ENCODE assay signal across 9 cellular contexts in genomic region chr14:94345344-94346072, GRCh38. TPM values are rescaled to one million over a fixed set of nuclear protein-coding genes. Genes with fewer than 3 reads are reported as not detected.
DNase-seq lines count a peak whose midpoint lies in the region; ATAC-seq and TF ChIP-seq lines count a peak whose summit lies in the region.
"Had no signal": no experiment of that assay in that cellular context is flagged by ENCODE, and none has a peak within 500 bp of the region (broad histone marks: within the 10 kb centered on the region; RNA-seq: fewer than 3 reads in every experiment).

No MANE protein-coding gene starts in this region.

- H3K4me2 ChIP-seq in mammary epithelial cell (ENCODE audit: insufficient read depth, low read depth, low read length), result peak overlapping the region; percentile 37

- H3K36me3 ChIP-seq in BJ (ENCODE audit: control insufficient read depth, insufficient read depth, low read length) (no peaks in the 10 kb centered on the region), mammary epithelial cell (ENCODE audit: insufficient read depth, low read length) (no peaks in the 10 kb centered on the region), adrenal gland (replicated peaks in 1 of 2) (no peaks in the 10 kb centered on the region)

- no peaks in the 10 kb centered on the region for H3K9me3 ChIP-seq in mammary epithelial cell (replicated peaks; ENCODE audit: insufficient read depth, low read length)
- H3K9me3 ChIP-seq in adrenal gland (replicated peaks in 1 of 3), result no peaks in the 10 kb centered on the region

- dilution Hi-C loops in mammary epithelial cell (cut with HindIII; ENCODE audit: low sequenced_read_pairs), result no loop called here

- no TSS peak for BruUV-seq in mammary epithelial cell (replicated peaks; lab: Mats Ljungman, UMichigan)

- WGBS in mammary epithelial cell (ENCODE audit: low coverage, missing lambda C conversion rate), result 60% methylated on average over 13 of the region's 13 CpGs
- 59 to 80% (median 77%) methylated on average over 4 to 13 of the region's 13 CpGs for WGBS in adrenal gland, 4 donors

- H2AFZ ChIP-seq in mammary epithelial cell (ENCODE audit: low read depth, low read length), result no peak overlapping the region

- no peak for TF ChIP-seq CTCF in BJ (IDR thresholded peaks at IDR 0.05; ENCODE audit: insufficient read depth, low read depth, low read length)
- TF ChIP-seq CTCF in mammary epithelial cell (conservative IDR thresholded peaks at IDR 0.05 in 1 of 2, IDR thresholded peaks at IDR 0.05 in 1 of 2; ENCODE audit: extremely low read depth in 1 of 2, insufficient read depth in 1 of 2, low read depth in 1 of 2, low read length in 2 of 2), result no peak
- TF ChIP-seq CTCF in adrenal gland (IDR thresholded peaks at IDR 0.05), result no peak

- CTCF ChIA-PET in BJ (lab: Yijun Ruan, JAX) (interaction anchor here (1.9 kb wide), 1 partner anchor 141 kb away, joined by 7 read pairs; no protein-coding TSS in a partner anchor), mammary epithelial cell (lab: Charles Lee; ENCODE audit: low non-redundant PET) (no interaction called here)

- H3K4me3 ChIP-seq in BJ (ENCODE audit: low read depth, low read length) (no peak overlapping the region), mammary epithelial cell (replicated peaks in 1 of 3; ENCODE audit: insufficient read depth in 1 of 3, low read depth in 2 of 3, low read length in 3 of 3) (no peak overlapping the region), adrenal gland (no peak overlapping the region)

- DNase-seq in BJ (ENCODE audit: low read depth) (peak; percentile 82), LoVo (ENCODE audit: low spot score) (peak; percentile 75), mammary epithelial cell (peak; percentile 91), mucosa of gallbladder (ENCODE audit: low spot score) (peak; percentile 34), posterior cingulate gyrus (no peak), adrenal gland (no peak)

- ATAC-seq in GM18511 (IDR thresholded peaks at IDR 0.05; ENCODE audit: unreplicated experiment), result no peak
- no peak for ATAC-seq in HG03469 (IDR thresholded peaks at IDR 0.05; ENCODE audit: unreplicated experiment)

- TF ChIP-seq POLR2A in adrenal gland (IDR thresholded peaks at IDR 0.05), result no peak

- POLR2A ChIA-PET in BJ (lab: Charles Lee), result no interaction called here

- intact Hi-C loops in mammary epithelial cell (cut with micrococcal nuclease), result loop anchor here (1.0 kb wide), 1 partner anchor 43 kb away; the partner anchor contains the start of gene SERPINA1
- intact Hi-C loops in posterior cingulate gyrus (cut with DNase I), result no loop called here
- intact Hi-C loops in adrenal gland (cut with DNase I), result no loop called here

- H3K27ac ChIP-seq in mammary epithelial cell (ENCODE audit: insufficient read depth, low read depth, low read length), result peak overlapping the region; percentile 66
- H3K27ac ChIP-seq in adrenal gland, result no peak overlapping the region

- no peaks in the 10 kb centered on the region for H3K27me3 ChIP-seq in BJ (ENCODE audit: control insufficient read depth, insufficient read depth, low read length)
- H3K27me3 ChIP-seq in mammary epithelial cell (ENCODE audit: insufficient read depth, low read length), result no peaks in the 10 kb centered on the region
- H3K27me3 ChIP-seq in adrenal gland, result no peaks in the 10 kb centered on the region

- H3K4me1 ChIP-seq in mammary epithelial cell (ENCODE audit: insufficient read depth, low read length) (peaks cover 48% of the 10 kb centered on the region), adrenal gland (replicated peaks in 1 of 2) (no peaks in the 10 kb centered on the region)

- in situ Hi-C loops in mammary epithelial cell (cut with MboI; ENCODE audit: low sequenced_read_pairs in 2 of 2), result no loop called here

- H4K20me1 ChIP-seq in mammary epithelial cell (ENCODE audit: insufficient read depth, low read length), result no peaks in the 10 kb centered on the region

- H3K79me2 ChIP-seq in mammary epithelial cell (ENCODE audit: insufficient read depth, low read length), result no peaks in the 10 kb centered on the region

- H3K9ac ChIP-seq in mammary epithelial cell (ENCODE audit: insufficient read depth, low read length), result peak overlapping the region; percentile 57

RNA-seq across cellular contexts. Expression of gene SERPINA2, which starts 21.0 kb away (rescaled TPM):
- polyA plus RNA-seq in BJ (2011; rRNA removed) (not detected in 2 replicates), mammary epithelial cell (not detected), adrenal gland (not detected)
- polyA minus RNA-seq in BJ (2011; rRNA and poly(A)+ RNA removed), result not detected in 2 replicates
- total RNA-seq in mammary epithelial cell (not detected), mucosa of gallbladder (not detected), adrenal gland (not detected)
- not detected for polyA minus RNA-seq in mammary epithelial cell
- total RNA-seq: lower leg skin had no signal

RNA-seq across cellular contexts. Expression of gene SERPINA6, which starts 22.4 kb away (rescaled TPM):
- polyA plus RNA-seq in BJ (2011; rRNA removed) (not detected in 2 replicates), mammary epithelial cell (0.05 TPM), adrenal gland (under 1 TPM in 1 of 3 donors, not detected in 2; 0.09 TPM)
- not detected in 2 replicates for polyA minus RNA-seq in BJ (2011; rRNA and poly(A)+ RNA removed)
- total RNA-seq in mammary epithelial cell (not detected), mucosa of gallbladder (88.3 TPM), adrenal gland (not detected)
- not detected for polyA minus RNA-seq in mammary epithelial cell
- total RNA-seq: lower leg skin had no signal

RNA-seq across cellular contexts. Expression of gene SERPINA1, which starts 42.9 kb away (rescaled TPM):
- polyA plus RNA-seq in BJ (2011; rRNA removed), result 0.34 and 0.40 TPM in 2 replicates
- 0.62 TPM in 1 of 2 replicates, not detected in the other for polyA minus RNA-seq in BJ (2011; rRNA and poly(A)+ RNA removed)
- total RNA-seq in mammary epithelial cell, result 100 to 1,000 TPM in 1 of 2 donors, 10 to 100 TPM in 1; 30.3 to 155 TPM
- polyA plus RNA-seq in mammary epithelial cell, result 147 TPM
- 116 TPM for polyA minus RNA-seq in mammary epithelial cell
- 348 TPM for total RNA-seq in mucosa of gallbladder
- 10 to 100 TPM in 6 of 8 donors, 1 to 10 TPM in 2; 1.6 to 60.1 (median 17.7) TPM for total RNA-seq in adrenal gland
- 10 to 100 TPM in 2 of 3 donors, 1 to 10 TPM in 1; 4.1 to 40.9 (median 11.2) TPM for polyA plus RNA-seq in adrenal gland

RNA-seq across cellular contexts. Expression of gene SERPINA10, which starts 52.4 kb away (rescaled TPM):
- polyA plus RNA-seq in BJ (2011; rRNA removed), result not detected in 2 replicates
- not detected in 2 replicates for polyA minus RNA-seq in BJ (2011; rRNA and poly(A)+ RNA removed)
- not detected for total RNA-seq in mammary epithelial cell
- not detected for polyA plus RNA-seq in mammary epithelial cell
- polyA minus RNA-seq in mammary epithelial cell, result not detected
- 0.32 TPM for total RNA-seq in mucosa of gallbladder
- not detected for total RNA-seq in adrenal gland
- polyA plus RNA-seq in adrenal gland, result under 1 TPM in 1 of 3 donors, not detected in 2; 0.13 TPM
- total RNA-seq: lower leg skin had no signal

Comparison
In these comparisons a context has a peak if more than half of its experiments do, and no peak if none do; other contexts are left out.
1. DNase-seq: peak in BJ (single experiment), LoVo (single experiment), mammary epithelial cell (single experiment) and mucosa of gallbladder (single experiment); none in posterior cingulate gyrus (0 of 10) and adrenal gland (0 of 7).
2. RNA of gene SERPINA6, which starts 22.4 kb away (total RNA-seq): 88.3 TPM in mucosa of gallbladder (single experiment); not detected in mammary epithelial cell and not detected in adrenal gland; every median in the first group is over 10 times any median in the second.